ENCODE assay signal across 19 cellular contexts in the genomic region with DNA sequence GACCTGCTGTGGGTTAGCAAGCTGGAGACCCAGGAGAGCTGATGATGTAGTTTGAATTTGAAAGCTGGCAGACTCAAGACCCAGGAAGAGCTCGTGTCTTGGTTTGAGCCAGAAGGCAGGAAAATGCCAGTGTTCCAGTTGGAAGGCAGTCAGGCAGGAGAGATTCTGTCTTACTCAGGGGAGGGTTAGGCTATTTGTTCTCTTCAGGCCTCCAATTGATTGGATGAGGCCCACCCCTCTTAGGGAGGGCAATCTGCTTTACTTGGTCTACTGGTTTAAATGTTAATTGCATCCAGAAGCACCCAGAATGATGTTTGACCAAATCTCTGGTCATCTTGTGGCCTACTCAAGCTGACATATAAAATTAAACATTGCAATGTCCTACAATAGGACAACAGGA. TPM values are rescaled to one million over a fixed set of nuclear protein-coding genes. Genes with fewer than 3 reads are reported as not detected.
DNase-seq lines count a peak whose midpoint lies in the region; ATAC-seq and TF ChIP-seq lines count a peak whose summit lies in the region.
"Had no signal": no experiment of that assay in that cellular context is flagged by ENCODE, and none has a peak within 500 bp of the region (broad histone marks: within the 10 kb centered on the region; RNA-seq: fewer than 3 reads in every experiment).

No MANE protein-coding gene starts in this region.

- TF ChIP-seq EP300 in esophagus muscularis mucosa (IDR thresholded peaks at IDR 0.05) = no peak

- H3K9me3 ChIP-seq in esophagus muscularis mucosa = no peaks in the 10 kb centered on the region

- DNase-seq in NCI-H82 (lab: John Stamatoyannopoulos, UW) = peak; percentile 26
- no peak for DNase-seq in NCI-H82 treated with DMSO at 0.1 percent for 48 hours (lab: John Stamatoyannopoulos, UW; ENCODE audit: unreplicated experiment)
- peak; percentile 23 for DNase-seq in cerebellar cortex (ENCODE audit: low spot score)
- DNase-seq in iPS-NIHi7 (ENCODE audit: extremely low spot score) = peak; percentile 13
- DNase-seq in retina = peak; percentile 12
- DNase-seq in activated gamma-delta T cell (lab: John Stamatoyannopoulos, UW) = no peak
- DNase-seq in esophagus muscularis mucosa (ENCODE audit: extremely low spot score) = no peak
- DNase-seq: CD8-positive, alpha-beta T cell; COR-L47; DMS153; DMS79 treated with DMSO at 0.1 percent for 48 hours; EL; GF-D8; GOT3; HCEC 1CT; HFFc6 had no signal

- H3K4me1 ChIP-seq in esophagus muscularis mucosa = no peaks in the 10 kb centered on the region

- no peak for ATAC-seq in GM21723 (IDR thresholded peaks at IDR 0.05; ENCODE audit: unreplicated experiment)
- ATAC-seq: CD8-positive, alpha-beta T cell had no signal

- no peak for TF ChIP-seq POLR2A in esophagus muscularis mucosa (IDR thresholded peaks at IDR 0.05; ENCODE audit: low read depth)

- no peak overlapping the region for H3K4me3 ChIP-seq in esophagus muscularis mucosa

- intact Hi-C loops in esophagus muscularis mucosa (cut with DNase I) = no loop called here

- H3K36me3 ChIP-seq in esophagus muscularis mucosa = no peaks in the 10 kb centered on the region

- no peak for TF ChIP-seq CTCF in esophagus muscularis mucosa (IDR thresholded peaks at IDR 0.05)

- no peak overlapping the region for H3K27ac ChIP-seq in esophagus muscularis mucosa (replicated peaks in 1 of 4)
- H3K27ac ChIP-seq: 22Rv1, HL-60 had no signal

- WGBS in esophagus muscularis mucosa = 71% methylated on average over 1 of the region's 1 CpG

- H3K27me3 ChIP-seq in esophagus muscularis mucosa = no peaks in the 10 kb centered on the region

RNA-seq across cellular contexts. Expression of a gene that starts 40.4 kb away (rescaled TPM):
- 1 to 10 TPM; 5.4 to 7.9 (median 6.2) TPM for total RNA-seq in esophagus muscularis mucosa
- total RNA-seq: CD8-positive, alpha-beta T cell had no signal

Comparison
In these comparisons a context has a peak if more than half of its experiments do, and no peak if none do; other contexts are left out.
1. DNase-seq: peak in NCI-H82 (single experiment), cerebellar cortex (single experiment), iPS-NIHi7 (single experiment) and retina (single experiment); none in NCI-H82 treated with DMSO at 0.1 percent for 48 hours (single experiment), activated gamma-delta T cell (single experiment) and esophagus muscularis mucosa (single experiment).